ENCODE assay signal across 22 cellular contexts in the genomic region with DNA sequence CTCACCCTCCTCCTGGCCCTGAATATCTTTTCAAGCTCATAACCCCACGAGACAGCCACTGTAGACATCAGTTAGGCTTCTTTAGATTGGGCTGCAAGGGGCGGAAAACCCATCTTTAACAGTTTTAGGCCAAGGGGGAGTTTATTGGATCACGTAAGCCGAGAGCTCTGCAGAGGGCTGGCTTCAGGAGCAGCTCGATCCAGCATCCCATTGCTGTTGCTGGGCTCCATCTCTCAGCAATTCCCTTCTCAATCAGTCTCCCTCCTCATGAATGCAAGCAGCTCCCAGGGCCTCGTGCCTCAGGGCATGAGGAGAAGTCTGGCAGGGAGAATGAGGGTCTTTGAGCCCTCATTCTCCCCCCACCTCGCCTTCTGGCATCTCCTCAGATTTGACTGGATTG. TPM values are rescaled to one million over a fixed set of nuclear protein-coding genes. Genes with fewer than 3 reads are reported as not detected.
"Had no signal": no experiment of that assay in that cellular context is flagged by ENCODE, and none has a peak within 500 bp of the region (broad histone marks: within the 10 kb centered on the region; RNA-seq: fewer than 3 reads in every experiment).

No MANE protein-coding gene starts in this region.

- ATAC-seq: effector memory CD8-positive, alpha-beta T cell; esophagus mucosa; gastrocnemius medialis; heart left ventricle; left cardiac atrium; left lung; left ventricle myocardium superior; lower lobe of right lung; mucosa of descending colon had no signal

- H3K9me3 ChIP-seq: colonic mucosa, esophagus squamous epithelium, gastrocnemius medialis, heart left ventricle, left lung, lower lobe of right lung, mucosa of descending colon had no signal

- H3K27ac ChIP-seq: colonic mucosa, epithelial cell of prostate, esophagus squamous epithelium, gastrocnemius medialis, left lung, lower lobe of right lung had no signal

- H3K27me3 ChIP-seq: colonic mucosa, esophagus squamous epithelium, gastrocnemius medialis, heart left ventricle, left lung had no signal

- FAIRE-seq: endometrium, islet of Langerhans, keratinocyte had no signal

- H3K4me3 ChIP-seq: colonic mucosa, esophagus squamous epithelium, gastrocnemius medialis, heart left ventricle, left lung, lower lobe of right lung, mucosa of descending colon had no signal

- H3K4me1 ChIP-seq: colonic mucosa, esophagus squamous epithelium, gastrocnemius medialis, left lung, lower lobe of right lung had no signal

- DNase-seq: colonic mucosa; cortex of kidney; effector CD8-positive, alpha-beta T cell; effector memory CD8-positive, alpha-beta T cell; erythroblast; esophagus squamous epithelium; foreskin fibroblast; foreskin melanocyte; gastrocnemius medialis; hippocampal formation; left cardiac atrium; left lung; left ventricle myocardium superior; mesenchymal stem cell; mucosa of descending colon had no signal

- H3K36me3 ChIP-seq: colonic mucosa, esophagus squamous epithelium, gastrocnemius medialis had no signal

RNA-seq across cellular contexts. Expression of a gene that starts 59.4 kb away (rescaled TPM):
- polyA plus RNA-seq: keratinocyte had no signal
